11 cellular contexts compared by ENCODE assay signal in the genomic region with DNA sequence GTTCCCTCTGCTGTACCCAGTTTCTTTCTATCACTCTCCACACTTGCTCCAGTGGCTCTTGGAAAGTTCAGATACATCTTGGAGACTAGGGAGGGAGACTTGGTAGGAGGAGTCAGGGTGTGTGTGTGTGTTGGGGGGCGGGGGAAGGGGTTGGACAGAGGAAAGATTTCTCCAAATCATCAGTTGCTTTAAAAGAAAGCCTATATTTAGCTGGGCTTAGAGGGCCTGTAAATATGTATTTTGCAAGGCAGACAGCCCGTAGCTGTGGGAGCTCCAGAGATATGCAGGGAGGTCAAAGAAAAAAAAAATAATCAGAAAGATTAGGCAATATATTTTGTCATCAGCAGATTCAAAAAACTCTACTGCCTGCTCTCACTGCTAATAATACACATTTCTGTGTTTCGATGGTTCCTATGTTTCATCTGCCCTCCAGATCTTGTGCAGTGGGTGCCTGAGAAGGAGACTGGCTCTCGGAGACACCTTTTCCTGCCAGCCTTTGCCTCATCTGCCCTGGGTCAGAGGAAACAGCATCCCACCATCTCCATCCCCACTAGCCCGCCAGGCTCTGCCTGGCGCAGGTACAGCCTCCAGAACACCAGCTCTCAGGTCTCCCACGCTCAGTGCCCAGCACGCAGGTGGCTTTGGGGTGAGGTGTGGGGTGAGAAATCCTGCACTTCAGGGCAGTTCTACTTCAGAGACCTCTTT. TPM values are rescaled to one million over a fixed set of nuclear protein-coding genes. Genes with fewer than 3 reads are reported as not detected.
DNase-seq lines count a peak whose midpoint lies in the region; ATAC-seq and TF ChIP-seq lines count a peak whose summit lies in the region.
"Had no signal": no experiment of that assay in that cellular context is flagged by ENCODE, and none has a peak within 500 bp of the region (broad histone marks: within the 10 kb centered on the region; RNA-seq: fewer than 3 reads in every experiment).

No MANE protein-coding gene starts in this region.

- 51% methylated on average over 5 of the region's 8 CpGs for WGBS in right lobe of liver (ENCODE audit: insufficient coverage, low coverage, low lambda C conversion rate, missing lambda C conversion rate)
- WGBS in urinary bladder = 43% methylated on average over 8 of the region's 8 CpGs

- H3K9me3 ChIP-seq in right lobe of liver = no peaks in the 10 kb centered on the region
- no peaks in the 10 kb centered on the region for H3K9me3 ChIP-seq in mucosa of descending colon
- H3K9me3 ChIP-seq: BE2C had no signal

- no peaks in the 10 kb centered on the region for H3K27me3 ChIP-seq in right lobe of liver
- H3K27me3 ChIP-seq: BE2C had no signal

- TF ChIP-seq POLR2A in right lobe of liver (IDR thresholded peaks at IDR 0.05) = no peak

- DNase-seq in activated naive CD4-positive, alpha-beta T cell treated with anti-CD3 and anti-CD28 coated beads, Interleukin-2, amount 50 U/mL, for 72 hours (ENCODE audit: low spot score in 2 of 2) = no peak
- DNase-seq in activated T-helper 2 cell treated with anti-CD3 and anti-CD28 coated beads, Interferon-gamma antibody, Interleukin-2, Interleukin-4, amounts not matched to agents 10 μg/mL and 5 μg/mL and 100 μg/mL, durations not matched to agents 14 hours and 24 hours and 36 hours (ENCODE audit: low spot score) = no peak
- no peak for DNase-seq in right lobe of liver
- DNase-seq in mucosa of descending colon = no peak
- no peak for DNase-seq in HPDE6-E6E7 (ENCODE audit: extremely low spot score)
- DNase-seq: BE2C, KBM-7 had no signal

- H3K27ac ChIP-seq in right lobe of liver = peak overlapping the region in 2 of 3 donors; percentile 29 to 38
- H3K27ac ChIP-seq in urinary bladder (ENCODE audit: low read depth) = peak overlapping the region; percentile 15

- H3K4me1 ChIP-seq in right lobe of liver = peaks cover 0 to 10% (median 4%) of the 10 kb centered on the region in 4 donors
- H3K4me1 ChIP-seq in urinary bladder (ENCODE audit: insufficient read depth) = no peaks in the 10 kb centered on the region
- no peaks in the 10 kb centered on the region for H3K4me1 ChIP-seq in mucosa of descending colon (ENCODE audit: low read depth)

- peak overlapping the region; percentile 23 for H3K27ac Mint-ChIP-seq in activated naive CD4-positive, alpha-beta T cell treated with anti-CD3 and anti-CD28 coated beads, Interleukin-2, amount 50 U/mL, for 24 hours
- no peak overlapping the region for H3K27ac Mint-ChIP-seq in activated naive CD4-positive, alpha-beta T cell treated with anti-CD3 and anti-CD28 coated beads, Interleukin-2, amount 50 U/mL, for 72 hours
- H3K27ac Mint-ChIP-seq in activated T-helper 2 cell treated with anti-CD3 and anti-CD28 coated beads, Interferon-gamma antibody, Interleukin-2, Interleukin-4, amounts not matched to agents 10 μg/mL and 5 μg/mL and 100 μg/mL, durations not matched to agents 14 hours and 24 hours and 36 hours = peak overlapping the region; percentile 58
- H3K27ac Mint-ChIP-seq: memory B cell had no signal

- H3K27me3 Mint-ChIP-seq in activated naive CD4-positive, alpha-beta T cell treated with anti-CD3 and anti-CD28 coated beads, Interleukin-2, amount 50 U/mL, for 24 hours = no peaks in the 10 kb centered on the region
- no peaks in the 10 kb centered on the region for H3K27me3 Mint-ChIP-seq in activated T-helper 2 cell treated with anti-CD3 and anti-CD28 coated beads, Interferon-gamma antibody, Interleukin-2, Interleukin-4, amounts not matched to agents 10 μg/mL and 5 μg/mL and 100 μg/mL, durations not matched to agents 14 hours and 24 hours and 36 hours (ENCODE audit: low read depth)
- H3K27me3 Mint-ChIP-seq: memory B cell had no signal

- TF ChIP-seq CTCF in right lobe of liver (IDR thresholded peaks at IDR 0.05) = no peak
- TF ChIP-seq CTCF in mucosa of descending colon (IDR thresholded peaks at IDR 0.05) = no peak

- H3K36me3 Mint-ChIP-seq in activated naive CD4-positive, alpha-beta T cell treated with anti-CD3 and anti-CD28 coated beads, Interleukin-2, amount 50 U/mL, for 24 hours = no peaks in the 10 kb centered on the region
- H3K36me3 Mint-ChIP-seq in activated naive CD4-positive, alpha-beta T cell treated with anti-CD3 and anti-CD28 coated beads, Interleukin-2, amount 50 U/mL, for 72 hours = no peaks in the 10 kb centered on the region
- H3K36me3 Mint-ChIP-seq in activated T-helper 2 cell treated with anti-CD3 and anti-CD28 coated beads, Interferon-gamma antibody, Interleukin-2, Interleukin-4, amounts not matched to agents 10 μg/mL and 5 μg/mL and 100 μg/mL, durations not matched to agents 14 hours and 24 hours and 36 hours (ENCODE audit: low read depth) = no peaks in the 10 kb centered on the region
- H3K36me3 Mint-ChIP-seq: memory B cell had no signal

- peaks cover 33% of the 10 kb centered on the region for H3K4me1 Mint-ChIP-seq in activated naive CD4-positive, alpha-beta T cell treated with anti-CD3 and anti-CD28 coated beads, Interleukin-2, amount 50 U/mL, for 24 hours
- H3K4me1 Mint-ChIP-seq in activated T-helper 2 cell treated with anti-CD3 and anti-CD28 coated beads, Interferon-gamma antibody, Interleukin-2, Interleukin-4, amounts not matched to agents 10 μg/mL and 5 μg/mL and 100 μg/mL, durations not matched to agents 14 hours and 24 hours and 36 hours (ENCODE audit: low read depth) = peaks cover 31% of the 10 kb centered on the region

- ATAC-seq in activated naive CD4-positive, alpha-beta T cell treated with anti-CD3 and anti-CD28 coated beads, Interleukin-2, amount 50 U/mL, for 72 hours = no peak
- ATAC-seq in right lobe of liver (no peak), mucosa of descending colon (no peak), GM18861 (IDR thresholded peaks at IDR 0.05; ENCODE audit: unreplicated experiment) (no peak)

- no peaks in the 10 kb centered on the region for H3K9me3 Mint-ChIP-seq in activated naive CD4-positive, alpha-beta T cell treated with anti-CD3 and anti-CD28 coated beads, Interleukin-2, amount 50 U/mL, for 24 hours
- no peaks in the 10 kb centered on the region for H3K9me3 Mint-ChIP-seq in activated naive CD4-positive, alpha-beta T cell treated with anti-CD3 and anti-CD28 coated beads, Interleukin-2, amount 50 U/mL, for 72 hours
- no peaks in the 10 kb centered on the region for H3K9me3 Mint-ChIP-seq in activated T-helper 2 cell treated with anti-CD3 and anti-CD28 coated beads, Interferon-gamma antibody, Interleukin-2, Interleukin-4, amounts not matched to agents 10 μg/mL and 5 μg/mL and 100 μg/mL, durations not matched to agents 14 hours and 24 hours and 36 hours
- H3K9me3 Mint-ChIP-seq: memory B cell had no signal

- H3K36me3 ChIP-seq in right lobe of liver (no peaks in the 10 kb centered on the region), urinary bladder (ENCODE audit: insufficient read depth) (no peaks in the 10 kb centered on the region), mucosa of descending colon (ENCODE audit: low read depth) (no peaks in the 10 kb centered on the region)
- H3K36me3 ChIP-seq: BE2C had no signal

- no peak overlapping the region for H3K4me3 Mint-ChIP-seq in activated naive CD4-positive, alpha-beta T cell treated with anti-CD3 and anti-CD28 coated beads, Interleukin-2, amount 50 U/mL, for 24 hours
- peak overlapping the region; percentile 5 for H3K4me3 Mint-ChIP-seq in activated T-helper 2 cell treated with anti-CD3 and anti-CD28 coated beads, Interferon-gamma antibody, Interleukin-2, Interleukin-4, amounts not matched to agents 10 μg/mL and 5 μg/mL and 100 μg/mL, durations not matched to agents 14 hours and 24 hours and 36 hours (ENCODE audit: low read depth)
- H3K4me3 Mint-ChIP-seq: memory B cell had no signal

- intact Hi-C loops in activated T-helper 2 cell treated with anti-CD3 and anti-CD28 coated beads, Interferon-gamma antibody, Interleukin-2, Interleukin-4, amounts not matched to agents 10 μg/mL and 5 μg/mL and 100 μg/mL, durations not matched to agents 14 hours and 24 hours and 36 hours (cut with micrococcal nuclease) = no loop called here
- intact Hi-C loops in right lobe of liver (cut with DNase I) (no loop called here), mucosa of descending colon (cut with DNase I, micrococcal nuclease) (no loop called here)

- H3K4me3 ChIP-seq in right lobe of liver (no peak overlapping the region), urinary bladder (ENCODE audit: low read depth, low read length) (no peak overlapping the region), mucosa of descending colon (no peak overlapping the region)

RNA-seq across cellular contexts. Expression of gene PPP1R9B, which starts 4.8 kb away (rescaled TPM):
- 100 to 1,000 TPM in 1 of 2 donors, 10 to 100 TPM in 1; 74.4 to 112 TPM for total RNA-seq in activated naive CD4-positive, alpha-beta T cell treated with anti-CD3 and anti-CD28 coated beads, Interleukin-2, amount 50 U/mL, for 72 hours
- total RNA-seq in activated T-helper 2 cell treated with anti-CD3 and anti-CD28 coated beads, Interferon-gamma antibody, Interleukin-2, Interleukin-4, amounts not matched to agents 10 μg/mL and 5 μg/mL and 100 μg/mL, durations not matched to agents 14 hours and 24 hours and 36 hours = 126 and 130 TPM in 2 replicates
- total RNA-seq in right lobe of liver = 10 to 100 TPM in 5 of 6 experiments, 1 to 10 TPM in 1; 9.9 to 18.1 (median 12.0) TPM
- 16.6 TPM for total RNA-seq in urinary bladder
- polyA plus RNA-seq in urinary bladder = 29.6 TPM
- total RNA-seq in mucosa of descending colon = 10 to 100 TPM; 27.3 to 47.5 (median 33.1) TPM

RNA-seq across cellular contexts. Expression of gene SGCA, which starts 10.5 kb away (rescaled TPM):
- total RNA-seq in activated naive CD4-positive, alpha-beta T cell treated with anti-CD3 and anti-CD28 coated beads, Interleukin-2, amount 50 U/mL, for 72 hours = under 1 TPM; 0.31 to 0.41 TPM
- total RNA-seq in activated T-helper 2 cell treated with anti-CD3 and anti-CD28 coated beads, Interferon-gamma antibody, Interleukin-2, Interleukin-4, amounts not matched to agents 10 μg/mL and 5 μg/mL and 100 μg/mL, durations not matched to agents 14 hours and 24 hours and 36 hours = 0.41 and 0.48 TPM in 2 replicates
- total RNA-seq in right lobe of liver (1 to 10 TPM in 4 of 6 experiments, under 1 TPM in 2; 0.48 to 2.8 (median 1.6) TPM), urinary bladder (15.4 TPM), mucosa of descending colon (10 to 100 TPM in 1 of 3 donors, 1 to 10 TPM in 1, under 1 TPM in 1; 0.64 to 30.7 (median 6.8) TPM)
- polyA plus RNA-seq in urinary bladder = 89.1 TPM

RNA-seq across cellular contexts. Expression of gene SAMD14, which starts 25.3 kb away (rescaled TPM):
- 1 to 10 TPM; 1.3 to 4.4 TPM for total RNA-seq in activated naive CD4-positive, alpha-beta T cell treated with anti-CD3 and anti-CD28 coated beads, Interleukin-2, amount 50 U/mL, for 72 hours
- 2.0 and 2.4 TPM in 2 replicates for total RNA-seq in activated T-helper 2 cell treated with anti-CD3 and anti-CD28 coated beads, Interferon-gamma antibody, Interleukin-2, Interleukin-4, amounts not matched to agents 10 μg/mL and 5 μg/mL and 100 μg/mL, durations not matched to agents 14 hours and 24 hours and 36 hours
- total RNA-seq in right lobe of liver (1 to 10 TPM in 2 of 6 experiments, under 1 TPM in 3, not detected in 1; 0.50 to 3.8 (median 0.77) TPM), urinary bladder (2.2 TPM), mucosa of descending colon (1 to 10 TPM in 2 of 3 donors, under 1 TPM in 1; 0.52 to 2.6 (median 1.2) TPM)
- 3.7 TPM for polyA plus RNA-seq in urinary bladder

RNA-seq across cellular contexts. Expression of gene COL1A1, which starts 46.2 kb away (rescaled TPM):
- 1 to 10 TPM in 1 of 2 donors, under 1 TPM in 1; 0.48 to 3.0 TPM for total RNA-seq in activated naive CD4-positive, alpha-beta T cell treated with anti-CD3 and anti-CD28 coated beads, Interleukin-2, amount 50 U/mL, for 72 hours
- 13.9 and 15.5 TPM in 2 replicates for total RNA-seq in activated T-helper 2 cell treated with anti-CD3 and anti-CD28 coated beads, Interferon-gamma antibody, Interleukin-2, Interleukin-4, amounts not matched to agents 10 μg/mL and 5 μg/mL and 100 μg/mL, durations not matched to agents 14 hours and 24 hours and 36 hours
- total RNA-seq in right lobe of liver (100 to 1,000 TPM in 1 of 6 experiments, 10 to 100 TPM in 4, 1 to 10 TPM in 1; 9.3 to 109 (median 34.7) TPM), urinary bladder (5,262 TPM), mucosa of descending colon (100 to 1,000 TPM in 2 of 3 donors, 10 to 100 TPM in 1; 53.0 to 248 (median 160) TPM)
- 802 TPM for polyA plus RNA-seq in urinary bladder

Comparison
In these comparisons a context has a peak if more than half of its experiments do, and no peak if none do; other contexts are left out.
1. H3K27ac Mint-ChIP-seq: peak in activated naive CD4-positive, alpha-beta T cell treated with anti-CD3 and anti-CD28 coated beads, Interleukin-2, amount 50 U/mL, for 24 hours (single experiment) and activated T-helper 2 cell treated with anti-CD3 and anti-CD28 coated beads, Interferon-gamma antibody, Interleukin-2, Interleukin-4, amounts not matched to agents 10 μg/mL and 5 μg/mL and 100 μg/mL, durations not matched to agents 14 hours and 24 hours and 36 hours (single experiment); none in activated naive CD4-positive, alpha-beta T cell treated with anti-CD3 and anti-CD28 coated beads, Interleukin-2, amount 50 U/mL, for 72 hours (0 of 2).